Comparison of ENCODE assay signal across 14 cellular contexts in genomic region chr1:198667796-198668195, GRCh38. TPM values are rescaled to one million over a fixed set of nuclear protein-coding genes. Genes with fewer than 3 reads are reported as not detected.
DNase-seq lines count a peak whose midpoint lies in the region; ATAC-seq and TF ChIP-seq lines count a peak whose summit lies in the region.
"Had no signal": no experiment of that assay in that cellular context is flagged by ENCODE, and none has a peak within 500 bp of the region (broad histone marks: within the 10 kb centered on the region; RNA-seq: fewer than 3 reads in every experiment).

No MANE protein-coding gene starts in this region.

- H3K36me3 ChIP-seq in SK-N-SH (replicated peaks in 1 of 2; ENCODE audit: control insufficient read depth in 1 of 2, insufficient read depth in 2 of 2, low read length in 1 of 2) = no peaks in the 10 kb centered on the region
- H3K36me3 ChIP-seq in effector memory CD4-positive, alpha-beta T cell (ENCODE audit: control insufficient read depth, insufficient read depth, low read length) = peaks cover 17% of the 10 kb centered on the region
- H3K36me3 ChIP-seq: upper lobe of right lung had no signal

- H3K9ac ChIP-seq in SK-N-SH = peak overlapping the region; percentile 33

- H3K9me3 ChIP-seq in SK-N-SH = no peaks in the 10 kb centered on the region
- H3K9me3 ChIP-seq in effector memory CD4-positive, alpha-beta T cell (ENCODE audit: control insufficient read depth, low read length) = no peaks in the 10 kb centered on the region
- H3K9me3 ChIP-seq: upper lobe of right lung had no signal

- intact Hi-C loops in dorsolateral prefrontal cortex (cut with DNase I) = no loop called here

- H3K4me3 Mint-ChIP-seq in activated naive CD4-positive, alpha-beta T cell treated with anti-CD3 and anti-CD28 coated beads, Interleukin-2, amount 10 ng/mL, durations not matched to agents 7 days and 5 days = no peak overlapping the region
- H3K4me3 Mint-ChIP-seq in stimulated activated naive B cell treated with anti-CD40 and anti-IgM and Interleukin-4, amounts not matched to agents 10 μg/mL and 1 μg/mL and 100 μg/mL, for 72 hours = no peak overlapping the region
- H3K4me3 Mint-ChIP-seq: endodermal cell had no signal

- no peaks in the 10 kb centered on the region for H3K79me2 ChIP-seq in SK-N-SH (ENCODE audit: insufficient read depth)

- no peak for DNase-seq in activated naive CD4-positive, alpha-beta T cell treated with anti-CD3 and anti-CD28 coated beads, Interleukin-2, amount 10 ng/mL, durations not matched to agents 7 days and 5 days
- no peak for DNase-seq in activated naive CD4-positive, alpha-beta T cell treated with anti-CD3 and anti-CD28 coated beads, Interleukin-2, amount 50 U/mL, for 16 hours
- DNase-seq in SK-N-SH = no peak
- DNase-seq in effector memory CD4-positive, alpha-beta T cell = no peak
- DNase-seq in stimulated activated naive B cell treated with anti-CD40 and anti-IgM and Interleukin-4, amounts not matched to agents 10 μg/mL and 1 μg/mL and 100 μg/mL, for 72 hours = no peak
- no peak for DNase-seq in dorsolateral prefrontal cortex
- no peak for DNase-seq in stimulated activated naive CD4-positive, alpha-beta T cell treated with Interleukin-2 at 50 U/mL for 16 hours (lab: John Stamatoyannopoulos, UW)
- DNase-seq in SKM-1 (lab: John Stamatoyannopoulos, UW; ENCODE audit: unreplicated experiment) = no peak
- DNase-seq: DMS53, endodermal cell, midbrain, NCI-H446 treated with DMSO at 0.1 percent for 48 hours, posterior cingulate gyrus, upper lobe of right lung had no signal

- peaks cover 87% of the 10 kb centered on the region for H3K4me1 Mint-ChIP-seq in activated naive CD4-positive, alpha-beta T cell treated with anti-CD3 and anti-CD28 coated beads, Interleukin-2, amount 10 ng/mL, durations not matched to agents 7 days and 5 days
- peaks cover 39 to 74% of the 10 kb centered on the region in 2 donors for H3K4me1 Mint-ChIP-seq in stimulated activated naive B cell treated with anti-CD40 and anti-IgM and Interleukin-4, amounts not matched to agents 10 μg/mL and 1 μg/mL and 100 μg/mL, for 72 hours
- H3K4me1 Mint-ChIP-seq: endodermal cell had no signal

- peak overlapping the region; percentile 83 to 88 for H3K27ac ChIP-seq in SK-N-SH (ENCODE audit: low read depth in 2 of 2, low read length in 1 of 2)
- peak overlapping the region; percentile 83 for H3K27ac ChIP-seq in effector memory CD4-positive, alpha-beta T cell (ENCODE audit: insufficient read depth, low read length, poor library complexity, severe bottlenecking)
- H3K27ac ChIP-seq in dorsolateral prefrontal cortex = no peak overlapping the region
- H3K27ac ChIP-seq: upper lobe of right lung had no signal

- H2AFZ ChIP-seq in SK-N-SH (ENCODE audit: low read depth) = no peak overlapping the region

- no peaks in the 10 kb centered on the region for H3K9me3 Mint-ChIP-seq in activated naive CD4-positive, alpha-beta T cell treated with anti-CD3 and anti-CD28 coated beads, Interleukin-2, amount 10 ng/mL, durations not matched to agents 7 days and 5 days
- H3K9me3 Mint-ChIP-seq in stimulated activated naive B cell treated with anti-CD40 and anti-IgM and Interleukin-4, amounts not matched to agents 10 μg/mL and 1 μg/mL and 100 μg/mL, for 72 hours = peaks cover 4 to 5% of the 10 kb centered on the region in 2 donors
- H3K9me3 Mint-ChIP-seq: endodermal cell had no signal

- TF ChIP-seq RAD21 in SK-N-SH (IDR thresholded peaks at IDR 0.05; ENCODE audit: low read length) = no peak

- POLR2A ChIA-PET in SK-N-SH (lab: Yijun Ruan, JAX) = no interaction called here

- ATAC-seq in stimulated activated naive B cell treated with anti-CD40 and anti-IgM and Interleukin-4, amounts not matched to agents 10 μg/mL and 1 μg/mL and 100 μg/mL, for 72 hours (replicated peaks) = no peak
- ATAC-seq: upper lobe of right lung had no signal

- H3K4me3 ChIP-seq in SK-N-SH (ENCODE audit: low read depth in 2 of 2, low read length in 1 of 2) = no peak overlapping the region
- peak overlapping the region; percentile 4 for H3K4me3 ChIP-seq in effector memory CD4-positive, alpha-beta T cell (ENCODE audit: insufficient read depth, low read depth, low read length, poor library complexity, severe bottlenecking)
- H3K4me3 ChIP-seq in dorsolateral prefrontal cortex = no peak overlapping the region
- H3K4me3 ChIP-seq: upper lobe of right lung had no signal

- no peaks in the 10 kb centered on the region for H3K9me2 ChIP-seq in SK-N-SH

- H4K20me1 ChIP-seq in SK-N-SH (ENCODE audit: insufficient read depth) = no peaks in the 10 kb centered on the region

- H3K36me3 Mint-ChIP-seq in activated naive CD4-positive, alpha-beta T cell treated with anti-CD3 and anti-CD28 coated beads, Interleukin-2, amount 10 ng/mL, durations not matched to agents 7 days and 5 days = peaks cover 81% of the 10 kb centered on the region
- H3K36me3 Mint-ChIP-seq in stimulated activated naive B cell treated with anti-CD40 and anti-IgM and Interleukin-4, amounts not matched to agents 10 μg/mL and 1 μg/mL and 100 μg/mL, for 72 hours = peaks cover 48 to 65% of the 10 kb centered on the region in 2 donors

- no peaks in the 10 kb centered on the region for H3K27me3 Mint-ChIP-seq in activated naive CD4-positive, alpha-beta T cell treated with anti-CD3 and anti-CD28 coated beads, Interleukin-2, amount 10 ng/mL, durations not matched to agents 7 days and 5 days
- no peaks in the 10 kb centered on the region for H3K27me3 Mint-ChIP-seq in stimulated activated naive B cell treated with anti-CD40 and anti-IgM and Interleukin-4, amounts not matched to agents 10 μg/mL and 1 μg/mL and 100 μg/mL, for 72 hours

- peak overlapping the region; percentile 89 for H3K27ac Mint-ChIP-seq in activated naive CD4-positive, alpha-beta T cell treated with anti-CD3 and anti-CD28 coated beads, Interleukin-2, amount 10 ng/mL, durations not matched to agents 7 days and 5 days
- peak overlapping the region; percentile 44 for H3K27ac Mint-ChIP-seq in stimulated activated naive B cell treated with anti-CD40 and anti-IgM and Interleukin-4, amounts not matched to agents 10 μg/mL and 1 μg/mL and 100 μg/mL, for 72 hours
- H3K27ac Mint-ChIP-seq: endodermal cell had no signal

- no peak for TF ChIP-seq CTCF in SK-N-SH (IDR thresholded peaks at IDR 0.05)
- TF ChIP-seq CTCF in dorsolateral prefrontal cortex (IDR thresholded peaks at IDR 0.05 in 54 of 56, conservative IDR thresholded peaks at IDR 0.05 in 2 of 56; ENCODE audit: low read depth in 1 of 56, partially characterized antibody in 56 of 56) = no peak

- H3K27me3 ChIP-seq in SK-N-SH (ENCODE audit: insufficient read depth) (no peaks in the 10 kb centered on the region), dorsolateral prefrontal cortex (no peaks in the 10 kb centered on the region)
- H3K27me3 ChIP-seq in effector memory CD4-positive, alpha-beta T cell (replicated peaks; ENCODE audit: control insufficient read depth, insufficient read depth, low read length, poor library complexity, severe bottlenecking) = no peaks in the 10 kb centered on the region
- H3K27me3 ChIP-seq: upper lobe of right lung had no signal

- H3K4me2 ChIP-seq in SK-N-SH = peak overlapping the region; percentile 22; the same call in 1 of the 2 replicates

- CTCF ChIA-PET in activated naive CD4-positive, alpha-beta T cell treated with anti-CD3 and anti-CD28 coated beads, Interleukin-2, amount 10 ng/mL, durations not matched to agents 7 days and 5 days (lab: Charles Lee) = interaction anchor here (1.0 to 2.1 kb wide), 4 partner anchors 10 to 18 kb away, joined by 3 to 6 read pairs (median 4); no protein-coding TSS in a partner anchor
- CTCF ChIA-PET in SK-N-SH (lab: Yijun Ruan, JAX) = interaction anchor here (1.1 to 2.5 kb wide), 3 partner anchors 14 to 21 kb away, joined by 3 to 10 read pairs (median 4); no protein-coding TSS in a partner anchor

- TF ChIP-seq EP300 in SK-N-SH (IDR thresholded peaks at IDR 0.05; ENCODE audit: borderline replicate concordance in 1 of 2, low read depth in 1 of 2, low read length in 1 of 2) = no peak

- H3F3A ChIP-seq in SK-N-SH (replicated peaks; ENCODE audit: insufficient read depth) = peaks cover 43% of the 10 kb centered on the region

- peaks cover 11 to 38% of the 10 kb centered on the region in 2 experiments; a peak in 3 of 4 replicates for H3K4me1 ChIP-seq in SK-N-SH (ENCODE audit: control insufficient read depth in 1 of 2, insufficient read depth in 2 of 2, low read depth in 1 of 2, low read length in 1 of 2)
- peaks cover 74% of the 10 kb centered on the region for H3K4me1 ChIP-seq in effector memory CD4-positive, alpha-beta T cell (ENCODE audit: control insufficient read depth, insufficient read depth, low read length, poor library complexity, severe bottlenecking)
- H3K4me1 ChIP-seq: upper lobe of right lung had no signal

TF ChIP-seq in SK-N-SH, 30 proteins besides CTCF, POLR2A, EP300 and RAD21:
- TF ChIP-seq, protein P1, sequence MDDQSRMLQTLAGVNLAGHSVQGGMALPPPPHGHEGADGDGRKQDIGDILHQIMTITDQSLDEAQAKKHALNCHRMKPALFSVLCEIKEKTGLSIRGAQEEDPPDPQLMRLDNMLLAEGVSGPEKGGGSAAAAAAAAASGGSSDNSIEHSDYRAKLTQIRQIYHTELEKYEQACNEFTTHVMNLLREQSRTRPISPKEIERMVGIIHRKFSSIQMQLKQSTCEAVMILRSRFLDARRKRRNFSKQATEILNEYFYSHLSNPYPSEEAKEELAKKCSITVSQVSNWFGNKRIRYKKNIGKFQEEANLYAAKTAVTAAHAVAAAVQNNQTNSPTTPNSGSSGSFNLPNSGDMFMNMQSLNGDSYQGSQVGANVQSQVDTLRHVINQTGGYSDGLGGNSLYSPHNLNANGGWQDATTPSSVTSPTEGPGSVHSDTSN (IDR thresholded peaks at IDR 0.05) = 0 out of 2 replicates have a peak, but pooled peaks have one; percentile 25
- peak; percentile 60 for TF ChIP-seq TCF12 (IDR thresholded peaks at IDR 0.05)
- TF ChIP-seq YY1 (IDR thresholded peaks at IDR 0.05; ENCODE audit: low read depth) = no peak

RNA-seq across cellular contexts. Expression of gene PTPRC, which starts 29.0 kb away (rescaled TPM):
- 0.03 and 0.11 TPM in 2 replicates for polyA plus RNA-seq in SK-N-SH (2012; rRNA removed)
- 0.05 and 0.06 TPM in 2 replicates for polyA plus RNA-seq in SK-N-SH (2012; cell fraction: cytosol; rRNA removed)
- polyA plus RNA-seq in SK-N-SH (2012; cell fraction: nucleus; rRNA removed) = 0.10 TPM in 1 of 2 replicates, not detected in the other
- total RNA-seq in dorsolateral prefrontal cortex = 10 to 100 TPM in 77 of 120 experiments, 1 to 10 TPM in 43; 4.0 to 38.3 (median 11.6) TPM

Comparison
In these comparisons a context has a peak if more than half of its experiments do, and no peak if none do; other contexts are left out.
1. H3K27ac ChIP-seq: peak in SK-N-SH (2 of 2) and effector memory CD4-positive, alpha-beta T cell (single experiment); none in dorsolateral prefrontal cortex (0 of 59).